In the genomic region with DNA sequence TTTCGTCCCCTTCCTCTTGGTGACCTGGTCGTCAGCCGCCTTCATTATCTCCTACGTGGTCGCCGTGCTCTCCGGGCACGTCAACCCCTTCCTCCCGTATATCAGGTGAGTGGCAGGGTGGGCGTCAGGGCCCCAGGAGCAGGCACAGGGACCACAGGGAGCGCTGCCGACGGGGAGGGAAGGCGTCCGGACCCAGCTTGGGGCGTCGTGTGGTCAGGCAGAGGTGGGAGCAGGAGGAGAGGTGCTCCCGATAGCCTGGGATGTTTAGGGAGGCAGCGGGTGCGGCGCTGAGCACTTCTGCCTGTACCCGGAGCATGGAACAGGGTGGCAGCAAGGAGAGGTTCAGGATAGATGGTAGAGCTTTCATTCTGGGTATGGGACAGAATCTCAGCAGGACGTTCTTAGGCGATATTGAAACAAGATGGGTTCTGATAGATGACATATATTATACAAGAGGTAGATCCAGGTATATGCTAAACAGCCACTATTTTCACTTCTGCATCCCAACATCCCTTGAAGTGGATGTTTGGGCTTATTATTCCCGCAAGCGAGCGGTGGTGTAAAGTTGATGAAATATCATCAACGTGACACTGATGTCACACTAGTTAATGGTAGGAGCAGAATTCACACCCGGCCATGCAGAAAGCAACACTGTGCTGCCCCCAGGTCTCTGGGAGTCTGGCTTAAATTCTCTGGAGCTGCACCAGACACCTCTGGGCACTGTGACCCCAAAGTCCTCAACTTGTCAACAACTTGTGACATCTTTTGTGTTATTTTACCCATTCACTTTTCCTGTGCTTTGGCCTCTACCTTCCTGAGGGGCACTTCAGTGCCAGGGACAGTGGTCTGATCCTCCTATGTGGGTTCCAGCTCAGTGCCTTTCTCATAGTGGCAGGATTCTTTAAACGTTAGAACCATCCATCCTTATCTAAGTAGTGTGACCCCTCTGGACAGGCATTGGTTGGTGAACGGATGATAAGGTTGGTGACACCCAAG, we compare ENCODE assay signal across 1 cellular context.
TF ChIP-seq lines count a peak whose summit lies in the region.

No MANE protein-coding gene starts in this region.

TF ChIP-seq in IMR-90, 13 proteins besides CTCF, POLR2A, EP300 and RAD21:
- TF ChIP-seq, protein P1, sequence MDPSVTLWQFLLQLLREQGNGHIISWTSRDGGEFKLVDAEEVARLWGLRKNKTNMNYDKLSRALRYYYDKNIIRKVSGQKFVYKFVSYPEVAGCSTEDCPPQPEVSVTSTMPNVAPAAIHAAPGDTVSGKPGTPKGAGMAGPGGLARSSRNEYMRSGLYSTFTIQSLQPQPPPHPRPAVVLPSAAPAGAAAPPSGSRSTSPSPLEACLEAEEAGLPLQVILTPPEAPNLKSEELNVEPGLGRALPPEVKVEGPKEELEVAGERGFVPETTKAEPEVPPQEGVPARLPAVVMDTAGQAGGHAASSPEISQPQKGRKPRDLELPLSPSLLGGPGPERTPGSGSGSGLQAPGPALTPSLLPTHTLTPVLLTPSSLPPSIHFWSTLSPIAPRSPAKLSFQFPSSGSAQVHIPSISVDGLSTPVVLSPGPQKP (IDR thresholded peaks at IDR 0.05; ENCODE audit: borderline replicate concordance, low read depth, low read length): no peak
- TF ChIP-seq SMC3 (IDR thresholded peaks at IDR 0.05; ENCODE audit: low read depth, low read length): no peak
- no peak for TF ChIP-seq RFX5 (IDR thresholded peaks at IDR 0.05; ENCODE audit: low read depth, low read length)
- no peak for TF ChIP-seq FOS (IDR thresholded peaks at IDR 0.05; ENCODE audit: low read depth, low read length)
- TF ChIP-seq NFE2L2 (IDR thresholded peaks at IDR 0.05; ENCODE audit: low read depth, low read length): no peak
- TF ChIP-seq MAFK (IDR thresholded peaks at IDR 0.05; ENCODE audit: low read depth, low read length): no peak
- TF ChIP-seq RCOR1 (IDR thresholded peaks at IDR 0.05; ENCODE audit: insufficient replicate concordance, low read length): no peak
- no peak for TF ChIP-seq BHLHE40 (IDR thresholded peaks at IDR 0.05; ENCODE audit: low read depth, low read length)
- no peak for TF ChIP-seq MXI1 (IDR thresholded peaks at IDR 0.05; ENCODE audit: borderline replicate concordance, low read depth, low read length)
- no peak for TF ChIP-seq MAZ (IDR thresholded peaks at IDR 0.05; ENCODE audit: borderline replicate concordance, low read depth, low read length)
- TF ChIP-seq CEBPB (IDR thresholded peaks at IDR 0.05; ENCODE audit: low read depth, low read length): no peak
- no peak for TF ChIP-seq USF2 (IDR thresholded peaks at IDR 0.05; ENCODE audit: low read depth, low read length)
- TF ChIP-seq CHD1 (IDR thresholded peaks at IDR 0.05; ENCODE audit: low read depth, low read length): no peak
TF ChIP-seq in IMR-90: peak in this region for 0.
